In the genomic region with DNA sequence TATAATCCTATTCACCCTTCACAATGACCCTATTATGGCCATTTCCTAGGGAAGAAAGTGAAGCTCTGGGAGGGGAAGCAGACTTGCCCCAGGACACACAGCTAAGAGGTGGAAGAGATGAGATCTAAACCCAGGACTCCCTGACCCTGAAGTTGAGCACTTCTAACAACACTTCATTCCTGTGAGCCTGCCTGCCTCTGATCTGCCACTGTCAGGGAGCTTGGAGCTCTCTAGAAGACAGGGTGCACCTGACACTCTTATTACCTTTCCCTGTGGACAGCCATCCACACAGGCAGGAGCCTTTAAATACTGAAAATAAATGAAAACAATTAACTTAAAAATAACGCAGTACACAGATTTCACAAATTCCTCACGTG, we compare ENCODE assay signal across 8 cellular contexts. TPM values are rescaled to one million over a fixed set of nuclear protein-coding genes. Genes with fewer than 3 reads are reported as not detected.
DNase-seq lines count a peak whose midpoint lies in the region; ATAC-seq and TF ChIP-seq lines count a peak whose summit lies in the region.

No MANE protein-coding gene starts in this region.

- H3K27me3 Mint-ChIP-seq in osteocyte (ENCODE audit: unreplicated experiment) = no peaks in the 10 kb centered on the region

- peak overlapping the region; percentile 89 for H3K4me3 Mint-ChIP-seq in osteocyte (ENCODE audit: unreplicated experiment)

- CTCF ChIA-PET in PC-3 (lab: Charles Lee) = no interaction called here

- H3K9ac ChIP-seq in PC-3 (ENCODE audit: low read length) = peak overlapping the region; percentile 77

- peaks cover 5% of the 10 kb centered on the region for H3F3A ChIP-seq in PC-3 (ENCODE audit: low read length, unreplicated experiment)

- peaks cover 28% of the 10 kb centered on the region for H3K4me1 ChIP-seq in PC-3 (ENCODE audit: insufficient read depth, low read length)

- POLR2A ChIA-PET in PC-3 (lab: Charles Lee; ENCODE audit: unreplicated experiment) = interaction anchor here (1.3 kb wide), 1 partner anchor 14 kb away, joined by 5 read pairs; no protein-coding TSS in a partner anchor

- H3K36me3 ChIP-seq in PC-3 (ENCODE audit: low read depth, low read length) = peaks cover 6% of the 10 kb centered on the region; the same call in 1 of the 2 replicates

- no peak for TF ChIP-seq CTCF in GM12875 (IDR thresholded peaks at IDR 0.05; ENCODE audit: borderline replicate concordance, insufficient read depth, low read depth, low read length)
- TF ChIP-seq CTCF in PC-3 (conservative IDR thresholded peaks at IDR 0.05; ENCODE audit: low read depth, low read length) = no peak
- no peak for TF ChIP-seq CTCF in osteocyte (IDR thresholded peaks at IDR 0.05)

- peak overlapping the region; percentile 96 for H3K4me2 ChIP-seq in PC-3 (ENCODE audit: low read length)

- H3K9me3 Mint-ChIP-seq in osteocyte (ENCODE audit: unreplicated experiment) = no peaks in the 10 kb centered on the region

- intact Hi-C loops in PC-3 (cut with micrococcal nuclease) = loop anchor here (5.0 kb wide), 1 partner anchor 114 kb away; a partner anchor contains a TSS

- no peak for DNase-seq in PC-3
- no peak for DNase-seq in epithelial cell of prostate (ENCODE audit: low read depth, low spot score)
- DNase-seq in osteocyte (ENCODE audit: extremely low spot score, unreplicated experiment) = no peak
- DNase-seq in activated CD4-positive, CD25-positive, alpha-beta regulatory T cell treated with anti-CD3 and anti-CD28 coated beads, Interleukin-2, amount 50 U/mL, for 72 hours = no peak
- DNase-seq in KG1 (lab: John Stamatoyannopoulos, UW) = no peak
- DNase-seq in NK-92 (lab: John Stamatoyannopoulos, UW; ENCODE audit: unreplicated experiment) = no peak

- H3K79me2 ChIP-seq in PC-3 (ENCODE audit: low read length) = peaks cover 32% of the 10 kb centered on the region

- peak overlapping the region; percentile 80 for H3K27ac Mint-ChIP-seq in osteocyte (ENCODE audit: unreplicated experiment)

- H4K20me1 ChIP-seq in PC-3 (ENCODE audit: low read length) = no peaks in the 10 kb centered on the region

- no peak overlapping the region for H3K27ac ChIP-seq in PC-3 (ENCODE audit: low read length)
- H3K27ac ChIP-seq in epithelial cell of prostate = peak overlapping the region; percentile 26

- H3K4me3 ChIP-seq in GM12875 (ENCODE audit: low read depth, low read length) = peak overlapping the region; percentile 81
- H3K4me3 ChIP-seq in PC-3 (ENCODE audit: low read length) = peak overlapping the region; percentile 89

- peaks cover 9% of the 10 kb centered on the region for H3K36me3 Mint-ChIP-seq in osteocyte (ENCODE audit: unreplicated experiment)

- no TSS peak for BruUV-seq in PC-3 (replicated peaks; lab: Mats Ljungman, UMichigan)

- H3K9me3 ChIP-seq in PC-3 (ENCODE audit: low read length) = no peaks in the 10 kb centered on the region

- ATAC-seq in PC-3 (peak; percentile 10), HG03108 (IDR thresholded peaks at IDR 0.05; ENCODE audit: unreplicated experiment) (no peak)

- H3K4me1 Mint-ChIP-seq in osteocyte (ENCODE audit: unreplicated experiment) = peaks cover 25% of the 10 kb centered on the region

- H3K27me3 ChIP-seq in PC-3 (ENCODE audit: low read length) = no peaks in the 10 kb centered on the region

- peak overlapping the region; percentile 90 for H2AFZ ChIP-seq in PC-3 (ENCODE audit: low read length)

- no peaks in the 10 kb centered on the region for H3K9me2 ChIP-seq in PC-3 (replicated peaks; ENCODE audit: low read length)

RNA-seq across cellular contexts. Expression of a gene that starts 0.6 kb away (rescaled TPM):
- total RNA-seq in PC-3 (2014; rRNA removed) = 36.1 and 36.8 TPM in 2 replicates
- 32.5 and 35.0 TPM in 2 replicates for total RNA-seq in osteocyte

RNA-seq across cellular contexts. Expression of a gene that starts 13.1 kb away (rescaled TPM):
- 10.4 and 13.2 TPM in 2 replicates for total RNA-seq in PC-3 (2014; rRNA removed)
- total RNA-seq in osteocyte = 9.4 and 9.6 TPM in 2 replicates

RNA-seq across cellular contexts. Expression of a gene that starts 52.0 kb away (rescaled TPM):
- total RNA-seq in PC-3 (2014; rRNA removed) (not detected in 2 replicates), osteocyte (not detected in 2 replicates)
